ENCODE assay signal across 25 cellular contexts in the genomic region with DNA sequence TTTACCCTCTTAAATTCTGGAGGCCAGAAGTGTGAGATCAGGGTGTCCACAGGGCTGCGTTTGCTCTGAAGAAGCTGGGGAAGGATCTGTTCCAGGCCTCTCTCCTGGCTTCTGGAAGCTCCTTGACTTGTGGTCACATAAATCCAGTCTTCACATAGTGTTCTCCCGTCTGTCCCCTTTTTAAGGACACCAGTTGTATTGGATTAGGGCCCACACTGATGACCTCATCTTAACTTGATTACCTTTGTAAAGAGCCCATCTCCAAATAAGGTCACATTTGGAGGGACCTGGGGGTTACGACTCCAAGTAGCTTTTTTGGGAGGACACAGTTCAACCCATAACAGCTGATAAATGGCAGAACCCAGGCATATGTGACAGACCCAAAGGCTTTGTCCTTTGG. TPM values are rescaled to one million over a fixed set of nuclear protein-coding genes. Genes with fewer than 3 reads are reported as not detected.
DNase-seq lines count a peak whose midpoint lies in the region; ATAC-seq, FAIRE-seq and TF ChIP-seq lines count a peak whose summit lies in the region.
"Had no signal": no experiment of that assay in that cellular context is flagged by ENCODE, and none has a peak within 500 bp of the region (broad histone marks: within the 10 kb centered on the region; RNA-seq: fewer than 3 reads in every experiment).

No MANE protein-coding gene starts in this region.

- no peaks in the 10 kb centered on the region for H3K9me1 ChIP-seq in K562 (ENCODE audit: control insufficient read depth, insufficient read depth, low read length)

- no peaks in the 10 kb centered on the region for H3K79me2 ChIP-seq in K562 (ENCODE audit: control insufficient read depth, insufficient read depth, low read length)

- H3K9ac ChIP-seq in K562 (ENCODE audit: insufficient read depth in 1 of 2, low read depth in 2 of 2, low read length in 2 of 2) (no peak overlapping the region), muscle layer of colon (ENCODE audit: low read length) (peak overlapping the region; percentile 11)

- TF ChIP-seq CTCF in LNCaP clone FGC (IDR thresholded peaks at IDR 0.05; ENCODE audit: control insufficient read depth, extremely low read depth, insufficient read depth) (no peak), K562 (IDR thresholded peaks at IDR 0.05 in 2 of 3, conservative IDR thresholded peaks at IDR 0.05 in 1 of 3; ENCODE audit: insufficient read depth in 2 of 3, low read depth in 1 of 3, low read length in 3 of 3) (no peak), transverse colon (IDR thresholded peaks at IDR 0.05) (no peak)

- WGBS in K562 (ENCODE audit: insufficient coverage, low coverage, missing lambda C conversion rate) = 22% methylated on average over 3 of the region's 3 CpGs
- 61 to 74% methylated on average over 3 of the region's 3 CpGs for WGBS in transverse colon (ENCODE audit: low coverage in 1 of 2), 2 donors

- H3K4me3 Mint-ChIP-seq in activated CD4-positive, alpha-beta T cell treated with anti-CD3 and anti-CD28 coated beads, Interleukin-2, amount 10 ng/mL, durations not matched to agents 7 days and 5 days = no peak overlapping the region
- H3K4me3 Mint-ChIP-seq: activated naive CD4-positive, alpha-beta T cell treated with anti-CD3 and anti-CD28 coated beads, Interleukin-2, amount 50 U/mL, for 24 hours; activated T-helper 1 cell treated with anti-CD3 and anti-CD28 coated beads, Interleukin-12 subunit alpha, Interleukin-12 subunit beta, Interleukin-2, Interleukin-4 antibody, amounts not matched to agents 30 ng/mL and 10 ng/mL and 1 ng/mL, durations not matched to agents 14 hours and 24 hours and 36 hours; naive thymus-derived CD4-positive, alpha-beta T cell; T-helper 1 cell treated with Interleukin-12 subunit alpha and Interleukin-12 subunit beta and Interleukin-4 antibody, amounts not matched to agents 30 μg/mL and 1 μg/mL, for 36 hours had no signal

- H3K4me2 ChIP-seq in K562 (ENCODE audit: insufficient read depth, low read length) = no peak overlapping the region

- POLR2A ChIA-PET in K562 (lab: Yijun Ruan, JAX) = interaction anchor here (0.5 to 2.2 kb wide), 4 partner anchors 10 to 131 kb away, joined by 3 to 6 read pairs (median 4); no protein-coding TSS in a partner anchor
- POLR2A ChIA-PET in activated CD4-positive, alpha-beta T cell treated with anti-CD3 and anti-CD28 coated beads, Interleukin-2, amount 10 ng/mL, durations not matched to agents 7 days and 5 days (lab: Charles Lee) = interaction anchor here (1.2 kb wide), 1 partner anchor 88 kb away, joined by 3 read pairs; no protein-coding TSS in a partner anchor

- in situ Hi-C loops in K562 (cut with MboI) = no loop called here
- in situ Hi-C loops in transverse colon (cut with MboI; ENCODE audit: low pct_ligation_motif_present in 1 of 4, low pct_unique_long_range_greater_than_20kb in 1 of 4, low sequenced_read_pairs in 3 of 4) = loop anchor here in 3 of 4 donors (10.0 to 25.0 kb wide), 3 partner anchors 75 to 137 kb away; partner anchors contain the start of genes TP53TG5 (in 2 of the 3), MATN4 (in 1 of the 3) and RBPJL (in 1 of the 3)

- H3K36me3 Mint-ChIP-seq in activated CD4-positive, alpha-beta T cell treated with anti-CD3 and anti-CD28 coated beads, Interleukin-2, amount 10 ng/mL, durations not matched to agents 7 days and 5 days (ENCODE audit: low read depth) = no peaks in the 10 kb centered on the region
- H3K36me3 Mint-ChIP-seq: activated naive CD4-positive, alpha-beta T cell treated with anti-CD3 and anti-CD28 coated beads, Interleukin-2, amount 50 U/mL, for 24 hours had no signal

- H3K4me1 ChIP-seq in K562 (replicated peaks in 1 of 2; ENCODE audit: control insufficient read depth in 2 of 2, insufficient read depth in 2 of 2, low read length in 2 of 2) (no peaks in the 10 kb centered on the region), muscle layer of colon (ENCODE audit: insufficient read depth, low read length) (peaks cover 30% of the 10 kb centered on the region), transverse colon (peaks cover 0 to 13% (median 7%) of the 10 kb centered on the region in 4 donors)

- H3K4me3 ChIP-seq in LNCaP clone FGC (ENCODE audit: low read depth, low read length) (no peak overlapping the region), K562 (no peak overlapping the region), muscle layer of colon (ENCODE audit: low read depth in 1 of 2, low read length in 2 of 2) (no peak overlapping the region), transverse colon (no peak overlapping the region)
- H3K4me3 ChIP-seq: lung, ovary had no signal

- peaks cover 22% of the 10 kb centered on the region for H3K4me1 Mint-ChIP-seq in activated CD4-positive, alpha-beta T cell treated with anti-CD3 and anti-CD28 coated beads, Interleukin-2, amount 10 ng/mL, durations not matched to agents 7 days and 5 days

- H3K27ac ChIP-seq in K562 (ENCODE audit: extremely low read depth, low read depth, low read length) = no peak overlapping the region
- peak overlapping the region; percentile 74 for H3K27ac ChIP-seq in muscle layer of colon (ENCODE audit: low read depth, low read length)
- H3K27ac ChIP-seq in transverse colon = peak overlapping the region; percentile 76 to 86 (median 80)
- H3K27ac ChIP-seq: ovary had no signal

- H3K9me3 Mint-ChIP-seq in activated CD4-positive, alpha-beta T cell treated with anti-CD3 and anti-CD28 coated beads, Interleukin-2, amount 10 ng/mL, durations not matched to agents 7 days and 5 days = no peaks in the 10 kb centered on the region
- H3K9me3 Mint-ChIP-seq: activated naive CD4-positive, alpha-beta T cell treated with anti-CD3 and anti-CD28 coated beads, Interleukin-2, amount 50 U/mL, for 24 hours; activated T-helper 1 cell treated with anti-CD3 and anti-CD28 coated beads, Interleukin-12 subunit alpha, Interleukin-12 subunit beta, Interleukin-2, Interleukin-4 antibody, amounts not matched to agents 30 ng/mL and 10 ng/mL and 1 ng/mL, durations not matched to agents 14 hours and 24 hours and 36 hours; naive thymus-derived CD4-positive, alpha-beta T cell; T-helper 1 cell treated with Interleukin-12 subunit alpha and Interleukin-12 subunit beta and Interleukin-4 antibody, amounts not matched to agents 30 μg/mL and 1 μg/mL, for 36 hours had no signal

- H3K9me3 ChIP-seq in K562 (replicated peaks; ENCODE audit: control insufficient read depth, insufficient read depth, low read depth, low read length) = no peaks in the 10 kb centered on the region
- no peaks in the 10 kb centered on the region for H3K9me3 ChIP-seq in muscle layer of colon (ENCODE audit: low read length)
- H3K9me3 ChIP-seq in transverse colon = no peaks in the 10 kb centered on the region
- H3K9me3 ChIP-seq: ovary had no signal

- FAIRE-seq in K562 (lab: Jason Lieb, UNC) = no peak
- FAIRE-seq: GM12892, islet of Langerhans, RCC 7860 had no signal

- no peak overlapping the region for H3K27ac Mint-ChIP-seq in activated CD4-positive, alpha-beta T cell treated with anti-CD3 and anti-CD28 coated beads, Interleukin-2, amount 10 ng/mL, durations not matched to agents 7 days and 5 days
- H3K27ac Mint-ChIP-seq: activated naive CD4-positive, alpha-beta T cell treated with anti-CD3 and anti-CD28 coated beads, Interleukin-2, amount 50 U/mL, for 24 hours; activated T-helper 1 cell treated with anti-CD3 and anti-CD28 coated beads, Interleukin-12 subunit alpha, Interleukin-12 subunit beta, Interleukin-2, Interleukin-4 antibody, amounts not matched to agents 30 ng/mL and 10 ng/mL and 1 ng/mL, durations not matched to agents 14 hours and 24 hours and 36 hours; naive thymus-derived CD4-positive, alpha-beta T cell; T-helper 1 cell treated with Interleukin-12 subunit alpha and Interleukin-12 subunit beta and Interleukin-4 antibody, amounts not matched to agents 30 μg/mL and 1 μg/mL, for 36 hours had no signal

- H3K27me3 ChIP-seq in K562 (ENCODE audit: control insufficient read depth in 2 of 2, insufficient read depth in 2 of 2, low read length in 2 of 2) = peaks cover 7 to 24% of the 10 kb centered on the region in 2 experiments; a peak in 4 of 5 replicates
- H3K27me3 ChIP-seq in muscle layer of colon (ENCODE audit: control insufficient read depth in 1 of 2, insufficient read depth in 2 of 2, low read length in 2 of 2) = no peaks in the 10 kb centered on the region
- no peaks in the 10 kb centered on the region for H3K27me3 ChIP-seq in transverse colon
- H3K27me3 ChIP-seq: ovary had no signal

- H3K36me3 ChIP-seq in K562 (ENCODE audit: control insufficient read depth, insufficient read depth, low read length) = no peaks in the 10 kb centered on the region
- H3K36me3 ChIP-seq in muscle layer of colon (ENCODE audit: insufficient read depth, low read length) = no peaks in the 10 kb centered on the region
- no peaks in the 10 kb centered on the region for H3K36me3 ChIP-seq in transverse colon
- H3K36me3 ChIP-seq: ovary had no signal

- intact Hi-C loops in K562 (cut with micrococcal nuclease) = no loop called here
- intact Hi-C loops in transverse colon (cut with DNase I; ENCODE audit: low total_unique reads) = loop anchor here (5.0 kb wide), 1 partner anchor 102 kb away; the partner anchor contains the start of gene SDC4

- TF ChIP-seq EP300 in K562 (IDR thresholded peaks at IDR 0.05; ENCODE audit: low read length) = no peak
- peak; percentile 99 for TF ChIP-seq EP300 in transverse colon (IDR thresholded peaks at IDR 0.05; ENCODE audit: low read depth)

- peaks cover 24% of the 10 kb centered on the region for H3K27me3 Mint-ChIP-seq in activated CD4-positive, alpha-beta T cell treated with anti-CD3 and anti-CD28 coated beads, Interleukin-2, amount 10 ng/mL, durations not matched to agents 7 days and 5 days

- TF ChIP-seq RAD21 in K562 (CRISPR knock-in tag; conservative IDR thresholded peaks at IDR 0.05 in 1 of 2, IDR thresholded peaks at IDR 0.05 in 1 of 2) = no peak

- BruUV-seq in K562 (replicated peaks; lab: Mats Ljungman, UMichigan) = no TSS peak

- no peaks in the 10 kb centered on the region for H4K20me1 ChIP-seq in K562 (replicated peaks; ENCODE audit: control insufficient read depth, insufficient read depth, low read length)

- CTCF ChIA-PET in K562 (lab: Yijun Ruan, JAX; ENCODE audit: low intra/inter-chr PET ratio) = interaction anchor here (0.6 to 1.3 kb wide), 4 partner anchors 76 to 323 kb away, joined by 3 to 8 read pairs (median 8); no protein-coding TSS in a partner anchor
- CTCF ChIA-PET in activated CD4-positive, alpha-beta T cell treated with anti-CD3 and anti-CD28 coated beads, Interleukin-2, amount 10 ng/mL, durations not matched to agents 7 days and 5 days (lab: Charles Lee) = interaction anchor here (0.7 to 2.9 kb wide), 12 partner anchors 12 to 156 kb away, joined by 3 to 13 read pairs (median 4); partner anchors contain the start of gene SYS1

- peak overlapping the region; percentile 30; the same call in 1 of the 2 replicates for H2AFZ ChIP-seq in K562 (ENCODE audit: low read depth, low read length)

- DNase-seq in LNCaP clone FGC (ENCODE audit: low read depth) (peak; percentile 52), K562 (ENCODE audit: extremely low read depth in 1 of 4, low spot score in 3 of 4) (no peak), transverse colon (peak; percentile 32), globus pallidus (ENCODE audit: low spot score) (no peak)
- no peak for DNase-seq in activated CD4-positive, alpha-beta T cell treated with anti-CD3 and anti-CD28 coated beads, Interleukin-2, amount 10 ng/mL, durations not matched to agents 7 days and 5 days
- DNase-seq: activated CD4-positive, alpha-beta T cell treated with anti-CD3 and anti-CD28 coated beads for 4 hours; anterior cingulate cortex; central memory CD4-positive, alpha-beta T cell; DND-41; hippocampal formation; NCI-H1092 treated with DMSO at 0.1 percent for 48 hours; NCI-H446; ovary had no signal

- ATAC-seq in K562 = no peak
- ATAC-seq in HG03108 (IDR thresholded peaks at IDR 0.05; ENCODE audit: unreplicated experiment) = no peak

- TF ChIP-seq POLR2A in K562 (conservative IDR thresholded peaks at IDR 0.05) (no peak), transverse colon (IDR thresholded peaks at IDR 0.05) (no peak)

RNA-seq across cellular contexts. Expression of gene WFDC2, which starts 20.0 kb away (rescaled TPM):
- not detected in 2 replicates for total RNA-seq in K562 (2011; cell fraction: chromatin; rRNA removed; ENCODE audit: low replicate concordance)
- total RNA-seq in K562 (2011; cell fraction: nucleolus; rRNA removed) = not detected in 2 replicates
- not detected in 2 replicates for total RNA-seq in K562 (2011; cell fraction: nucleoplasm; rRNA removed)
- not detected in 2 replicates for total RNA-seq in K562 (2014; rRNA removed)
- not detected in 2 replicates for total RNA-seq in K562 (2014; rRNA removed; fragmentation: Illumina TruSeq; extraction: Trizol)
- not detected in 2 replicates for total RNA-seq in K562 (2015; rRNA removed; fragmentation: Illumina TruSeq; extraction: Trizol)
- not detected in 2 replicates for total RNA-seq in K562 (2021)
- not detected in 2 replicates for polyA plus RNA-seq in K562 (2011; rRNA removed)
- not detected in 2 replicates for polyA plus RNA-seq in K562 (2011; cell fraction: cytosol; rRNA removed)
- polyA plus RNA-seq in K562 (2011; cell fraction: nucleus; rRNA removed) = not detected in 2 replicates
- polyA plus RNA-seq in K562 (2012) = not detected in 2 replicates
- not detected in 2 replicates for polyA plus RNA-seq in K562 (2014; fragmentation: Illumina TruSeq; extraction: Trizol)
- polyA plus RNA-seq in K562 (2014; fragmentation: Nextera tagmentation; extraction: Ambion mirVana) = not detected
- polyA plus RNA-seq in K562 (2014; rRNA removed) = not detected in 2 replicates
- not detected in 2 replicates for polyA minus RNA-seq in K562 (2011; rRNA and poly(A)+ RNA removed)
- polyA minus RNA-seq in K562 (2011; cell fraction: cytosol; rRNA and poly(A)+ RNA removed) = not detected in 2 replicates
- not detected in 2 replicates for polyA minus RNA-seq in K562 (2011; cell fraction: nucleus; rRNA and poly(A)+ RNA removed)
- 100 to 1,000 TPM in 1 of 4 donors, 10 to 100 TPM in 3; 11.0 to 325 (median 38.8) TPM for total RNA-seq in transverse colon
- total RNA-seq in activated CD4-positive, alpha-beta T cell treated with anti-CD3 and anti-CD28 coated beads, Interleukin-2, amount 10 ng/mL, durations not matched to agents 7 days and 5 days = not detected
- total RNA-seq: activated T-helper 1 cell treated with anti-CD3 and anti-CD28 coated beads, Interleukin-12 subunit alpha, Interleukin-12 subunit beta, Interleukin-2, Interleukin-4 antibody, amounts not matched to agents 30 ng/mL and 10 ng/mL and 1 ng/mL, durations not matched to agents 14 hours and 24 hours and 36 hours; fibroblast of villous mesenchyme; SK-MEL-5 had no signal
- polyA plus RNA-seq: naive thymus-derived CD4-positive, alpha-beta T cell had no signal

RNA-seq across cellular contexts. Expression of gene PIGT, which starts 33.6 kb away (rescaled TPM):
- total RNA-seq in K562 (2011; cell fraction: chromatin; rRNA removed; ENCODE audit: low replicate concordance) = 79.7 and 138 TPM in 2 replicates
- 114 and 122 TPM in 2 replicates for total RNA-seq in K562 (2011; cell fraction: nucleolus; rRNA removed)
- total RNA-seq in K562 (2011; cell fraction: nucleoplasm; rRNA removed) = 128 and 181 TPM in 2 replicates
- 46.9 and 75.3 TPM in 2 replicates for total RNA-seq in K562 (2014; rRNA removed)
- total RNA-seq in K562 (2014; rRNA removed; fragmentation: Illumina TruSeq; extraction: Trizol) = 27.3 and 31.5 TPM in 2 replicates
- total RNA-seq in K562 (2015; rRNA removed; fragmentation: Illumina TruSeq; extraction: Trizol) = 49.2 and 53.0 TPM in 2 replicates
- total RNA-seq in K562 (2021) = 75.1 and 79.9 TPM in 2 replicates
- 14.6 and 42.1 TPM in 2 replicates for polyA plus RNA-seq in K562 (2011; rRNA removed)
- 37.1 and 63.7 TPM in 2 replicates for polyA plus RNA-seq in K562 (2011; cell fraction: cytosol; rRNA removed)
- 67.5 and 112 TPM in 2 replicates for polyA plus RNA-seq in K562 (2011; cell fraction: nucleus; rRNA removed)
- polyA plus RNA-seq in K562 (2012) = 68.0 and 94.6 TPM in 2 replicates
- polyA plus RNA-seq in K562 (2014; fragmentation: Illumina TruSeq; extraction: Trizol) = 105 and 108 TPM in 2 replicates
- polyA plus RNA-seq in K562 (2014; fragmentation: Nextera tagmentation; extraction: Ambion mirVana) = 10 to 100 TPM; 33.7 to 68.4 TPM
- 30.9 and 35.4 TPM in 2 replicates for polyA plus RNA-seq in K562 (2014; rRNA removed)
- polyA minus RNA-seq in K562 (2011; rRNA and poly(A)+ RNA removed) = 19.1 and 23.9 TPM in 2 replicates
- polyA minus RNA-seq in K562 (2011; cell fraction: cytosol; rRNA and poly(A)+ RNA removed) = 36.1 and 43.0 TPM in 2 replicates
- polyA minus RNA-seq in K562 (2011; cell fraction: nucleus; rRNA and poly(A)+ RNA removed) = 31.5 and 46.7 TPM in 2 replicates
- 100 to 1,000 TPM in 2 of 4 donors, 10 to 100 TPM in 2; 88.3 to 321 (median 108) TPM for total RNA-seq in transverse colon
- 10 to 100 TPM; 66.3 to 77.9 TPM for total RNA-seq in activated CD4-positive, alpha-beta T cell treated with anti-CD3 and anti-CD28 coated beads, Interleukin-2, amount 10 ng/mL, durations not matched to agents 7 days and 5 days

RNA-seq across cellular contexts. Expression of gene DBNDD2, which starts 41.4 kb away (rescaled TPM):
- 7.3 and 11.0 TPM in 2 replicates for total RNA-seq in K562 (2011; cell fraction: chromatin; rRNA removed; ENCODE audit: low replicate concordance)
- 11.7 and 13.3 TPM in 2 replicates for total RNA-seq in K562 (2011; cell fraction: nucleolus; rRNA removed)
- 9.9 and 11.7 TPM in 2 replicates for total RNA-seq in K562 (2011; cell fraction: nucleoplasm; rRNA removed)
- total RNA-seq in K562 (2014; rRNA removed) (12.8 and 17.7 TPM in 2 replicates), K562 (2014; rRNA removed; fragmentation: Illumina TruSeq; extraction: Trizol) (31.6 and 33.8 TPM in 2 replicates), K562 (2015; rRNA removed; fragmentation: Illumina TruSeq; extraction: Trizol) (32.4 and 35.8 TPM in 2 replicates), K562 (2021) (36.9 and 43.4 TPM in 2 replicates), transverse colon (100 to 1,000 TPM in 1 of 4 donors, 10 to 100 TPM in 3; 74.5 to 122 (median 84.9) TPM)
- polyA plus RNA-seq in K562 (2011; rRNA removed) (51.6 and 64.0 TPM in 2 replicates), K562 (2014; fragmentation: Illumina TruSeq; extraction: Trizol) (49.7 and 53.9 TPM in 2 replicates), K562 (2014; fragmentation: Nextera tagmentation; extraction: Ambion mirVana) (10 to 100 TPM; 15.2 to 20.3 TPM), K562 (2014; rRNA removed) (62.3 and 62.5 TPM in 2 replicates)
- 71.4 and 85.4 TPM in 2 replicates for polyA plus RNA-seq in K562 (2011; cell fraction: cytosol; rRNA removed)
- polyA plus RNA-seq in K562 (2011; cell fraction: nucleus; rRNA removed) = 36.6 and 45.8 TPM in 2 replicates
- polyA plus RNA-seq in K562 (2012) = 37.1 and 77.0 TPM in 2 replicates
- polyA minus RNA-seq in K562 (2011; rRNA and poly(A)+ RNA removed) = 22.7 and 35.5 TPM in 2 replicates
- 13.6 and 15.1 TPM in 2 replicates for polyA minus RNA-seq in K562 (2011; cell fraction: cytosol; rRNA and poly(A)+ RNA removed)
- 10.0 and 11.1 TPM in 2 replicates for polyA minus RNA-seq in K562 (2011; cell fraction: nucleus; rRNA and poly(A)+ RNA removed)
- 10 to 100 TPM in 1 of 2 experiments, 1 to 10 TPM in 1; 9.0 to 10.5 TPM for total RNA-seq in activated CD4-positive, alpha-beta T cell treated with anti-CD3 and anti-CD28 coated beads, Interleukin-2, amount 10 ng/mL, durations not matched to agents 7 days and 5 days

Comparison
In these comparisons a context has a peak if more than half of its experiments do, and no peak if none do; other contexts are left out.
1. DNase-seq: peak in LNCaP clone FGC (single experiment) and transverse colon (single experiment); none in K562 (0 of 4), globus pallidus (single experiment) and activated CD4-positive, alpha-beta T cell treated with anti-CD3 and anti-CD28 coated beads, Interleukin-2, amount 10 ng/mL, durations not matched to agents 7 days and 5 days (single experiment).
2. RNA of gene WFDC2, which starts 20.0 kb away (total RNA-seq): 11.0 to 325 TPM in transverse colon; not detected in K562 and not detected in activated CD4-positive, alpha-beta T cell treated with anti-CD3 and anti-CD28 coated beads, Interleukin-2, amount 10 ng/mL, durations not matched to agents 7 days and 5 days; every median in the first group is over 10 times any median in the second.